ENCODE assay signal across 15 cellular contexts in genomic region chr7:33917661-33918060, GRCh38. TPM values are rescaled to one million over a fixed set of nuclear protein-coding genes. Genes with fewer than 3 reads are reported as not detected.
A peak's percentile ranks its signal among the peaks of the same experiment; 100 is the strongest.
DNase-seq lines count a peak whose midpoint lies in the region; ATAC-seq and TF ChIP-seq lines count a peak whose summit lies in the region.
"Had no signal": no experiment of that assay in that cellular context is flagged by ENCODE, and none has a peak within 500 bp of the region (broad histone marks: within the 10 kb centered on the region; RNA-seq: fewer than 3 reads in every experiment).

No MANE protein-coding gene starts in this region.

- ATAC-seq in psoas muscle (peak; percentile 77 to 95 (median 86)), HG02678 (IDR thresholded peaks at IDR 0.05; ENCODE audit: unreplicated experiment) (no peak)

- no peaks in the 10 kb centered on the region for H3K79me2 ChIP-seq in Karpas-422 (ENCODE audit: low read length)

- 39 to 72% (median 62%) methylated on average over 3 of the region's 3 CpGs for WGBS in psoas muscle, 3 donors

- intact Hi-C loops in psoas muscle (cut with DNase I): no loop called here

- H3K4me2 ChIP-seq in BLaER1 treated with 17β-estradiol and CSF1 and Interleukin-3, amounts not matched to agents 10 nM and 100 nM: peak overlapping the region in 8 of 11 experiments; percentile 21 to 87 (median 74); a peak in 15 of 22 replicates
- no peak overlapping the region for H3K4me2 ChIP-seq in Karpas-422 (ENCODE audit: low read depth, low read length, poor library complexity, severe bottlenecking)

- H2AFZ ChIP-seq in Karpas-422 (ENCODE audit: low read length): no peak overlapping the region
- H2AFZ ChIP-seq: GM23248 had no signal

- TF ChIP-seq CTCF in psoas muscle (IDR thresholded peaks at IDR 0.05): no peak

- peak overlapping the region in 3 of 11 experiments; percentile 25 to 55 (median 52); a peak in 2 of 22 replicates for H3K27ac ChIP-seq in BLaER1 treated with 17β-estradiol and CSF1 and Interleukin-3, amounts not matched to agents 10 nM and 100 nM
- H3K27ac ChIP-seq in psoas muscle: peak overlapping the region; percentile 65
- no peak overlapping the region for H3K27ac ChIP-seq in Karpas-422 (ENCODE audit: low read length)
- H3K27ac ChIP-seq: GM23248 had no signal

- H4K20me1 ChIP-seq in BLaER1 treated with 17β-estradiol and CSF1 and Interleukin-3, amounts not matched to agents 10 nM and 100 nM: no peaks in the 10 kb centered on the region
- H4K20me1 ChIP-seq in Karpas-422 (ENCODE audit: insufficient read depth, low read depth, low read length): no peaks in the 10 kb centered on the region

- 0 out of 22 replicates have a peak overlapping the region, but pooled peaks of 1 of the 11 experiments have one; percentile 0 for H3K9ac ChIP-seq in BLaER1 treated with 17β-estradiol and CSF1 and Interleukin-3, amounts not matched to agents 10 nM and 100 nM
- H3K9ac ChIP-seq in Karpas-422 (ENCODE audit: low read length): no peak overlapping the region
- H3K9ac ChIP-seq: GM23248 had no signal

- peak; percentile 44 for DNase-seq in cerebellar cortex (ENCODE audit: low spot score)
- no peak for DNase-seq in psoas muscle
- no peak for DNase-seq in DMS114 treated with DMSO at 0.1 percent for 48 hours (lab: John Stamatoyannopoulos, UW; ENCODE audit: unreplicated experiment)
- no peak for DNase-seq in Karpas-422
- DNase-seq: CD4-positive, alpha-beta T cell; CD8-positive, alpha-beta memory T cell; DMS 273 treated with DMSO at 0.1 percent for 48 hours; DMS53; DMS79 treated with DMSO at 0.1 percent for 48 hours; GM23248; H7; HCEC 1CT had no signal

- H3K4me1 ChIP-seq in BLaER1 treated with 17β-estradiol and CSF1 and Interleukin-3, amounts not matched to agents 10 nM and 100 nM: peaks cover 4 to 57% (median 36%) of the 10 kb centered on the region in 10 experiments; a peak in 18 of 20 replicates
- H3K4me1 ChIP-seq in psoas muscle (peaks cover 16% of the 10 kb centered on the region), Karpas-422 (ENCODE audit: low read length) (no peaks in the 10 kb centered on the region)

- no peaks in the 10 kb centered on the region for H3K9me3 ChIP-seq in BLaER1 treated with 17β-estradiol and CSF1 and Interleukin-3, amounts not matched to agents 10 nM and 100 nM (replicated peaks in 1 of 11)
- H3K9me3 ChIP-seq in psoas muscle: no peaks in the 10 kb centered on the region
- H3K9me3 ChIP-seq in Karpas-422 (ENCODE audit: low read length): no peaks in the 10 kb centered on the region

- H3K4me3 ChIP-seq in BLaER1 treated with 17β-estradiol and CSF1 and Interleukin-3, amounts not matched to agents 10 nM and 100 nM: no peak overlapping the region
- H3K4me3 ChIP-seq in psoas muscle (no peak overlapping the region), Karpas-422 (ENCODE audit: low read length) (no peak overlapping the region)
- H3K4me3 ChIP-seq: GM23248 had no signal

- no peaks in the 10 kb centered on the region for H3K9me2 ChIP-seq in Karpas-422 (replicated peaks; ENCODE audit: insufficient read depth, low read length)

- no peaks in the 10 kb centered on the region for H3K36me3 ChIP-seq in BLaER1 treated with 17β-estradiol and CSF1 and Interleukin-3, amounts not matched to agents 10 nM and 100 nM
- H3K36me3 ChIP-seq in psoas muscle (ENCODE audit: insufficient read depth in 1 of 2, low read depth in 1 of 2) (no peaks in the 10 kb centered on the region), Karpas-422 (ENCODE audit: insufficient read depth, low read length) (no peaks in the 10 kb centered on the region)

- no peaks in the 10 kb centered on the region; a peak in 1 of 22 replicates for H3K27me3 ChIP-seq in BLaER1 treated with 17β-estradiol and CSF1 and Interleukin-3, amounts not matched to agents 10 nM and 100 nM
- H3K27me3 ChIP-seq in psoas muscle (ENCODE audit: insufficient read depth in 3 of 3, low read length in 2 of 3): no peaks in the 10 kb centered on the region
- no peaks in the 10 kb centered on the region for H3K27me3 ChIP-seq in Karpas-422 (ENCODE audit: low read length)

RNA-seq across cellular contexts. Expression of gene BMPER, which starts 12.3 kb away (rescaled TPM):
- total RNA-seq in psoas muscle: 1 to 10 TPM; 1.9 to 7.6 (median 2.6) TPM
- polyA plus RNA-seq in psoas muscle: 1 to 10 TPM; 1.0 to 3.8 (median 1.6) TPM
- total RNA-seq in Karpas-422 (2014; rRNA removed; shearing (Covaris generic); ENCODE audit: low replicate concordance): not detected in 2 replicates
- total RNA-seq: CD4-positive, alpha-beta T cell; CD8-positive, alpha-beta memory T cell had no signal
- polyA plus RNA-seq: CD14-positive monocyte; CD8-positive, alpha-beta memory T cell had no signal
